ENCODE assay signal across 12 cellular contexts in the genomic region with DNA sequence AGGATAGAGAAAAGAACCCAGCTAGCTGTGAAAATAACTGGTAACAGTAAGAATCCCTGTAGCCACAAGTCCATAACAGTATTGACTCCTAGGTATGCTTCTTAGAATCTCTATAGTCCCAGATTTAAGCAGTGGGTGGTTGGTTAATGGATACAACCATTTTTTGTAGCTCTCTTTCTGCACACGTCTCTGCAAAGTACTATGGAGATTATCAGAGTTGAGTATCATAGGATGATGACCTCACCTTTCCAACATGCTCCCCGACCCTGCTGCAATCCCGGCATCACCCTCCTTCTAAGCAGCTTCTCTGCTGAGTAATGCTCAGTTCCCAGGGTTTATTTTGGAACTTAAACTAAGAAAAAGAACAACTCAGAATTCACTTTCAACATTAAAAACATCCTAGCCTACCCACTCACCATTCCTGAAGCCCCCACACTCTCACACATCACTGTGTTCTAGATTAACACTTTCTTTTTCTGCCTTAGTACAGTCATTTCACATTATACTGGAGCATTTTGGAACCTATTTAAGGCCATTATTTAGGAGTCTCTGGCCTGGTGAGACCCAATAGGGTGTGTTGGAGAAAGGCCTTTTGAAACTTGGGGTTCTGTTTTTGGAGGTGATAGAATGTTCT. TPM values are rescaled to one million over a fixed set of nuclear protein-coding genes. Genes with fewer than 3 reads are reported as not detected.
A peak's percentile ranks its signal among the peaks of the same experiment; 100 is the strongest.
DNase-seq lines count a peak whose midpoint lies in the region; ATAC-seq and TF ChIP-seq lines count a peak whose summit lies in the region.
"Had no signal": no experiment of that assay in that cellular context is flagged by ENCODE, and none has a peak within 500 bp of the region (broad histone marks: within the 10 kb centered on the region; RNA-seq: fewer than 3 reads in every experiment).

No MANE protein-coding gene starts in this region.

- H3K36me3 ChIP-seq in right atrium auricular region = no peaks in the 10 kb centered on the region

- H3K36me3 Mint-ChIP-seq in activated T-helper 17 cell treated with anti-CD3 and anti-CD28 coated beads, Interleukin-2, amount 50 U/mL, for 72 hours (ENCODE audit: low read depth) = peaks cover 23% of the 10 kb centered on the region

- H3K4me1 ChIP-seq in right atrium auricular region = peaks cover 0 to 20% of the 10 kb centered on the region in 2 donors

- H3K27me3 Mint-ChIP-seq in activated T-helper 17 cell treated with anti-CD3 and anti-CD28 coated beads, Interleukin-2, amount 50 U/mL, for 72 hours = no peaks in the 10 kb centered on the region

- no peaks in the 10 kb centered on the region for H3K27me3 ChIP-seq in right atrium auricular region

- peak overlapping the region; percentile 17 for H3K4me3 Mint-ChIP-seq in activated T-helper 17 cell treated with anti-CD3 and anti-CD28 coated beads, Interleukin-2, amount 50 U/mL, for 72 hours
- H3K4me3 Mint-ChIP-seq: activated naive CD4-positive, alpha-beta T cell treated with anti-CD3 and anti-CD28 coated beads, Interleukin-2, amount 10 ng/mL, durations not matched to agents 7 days and 5 days; CD8-positive, alpha-beta T cell had no signal

- intact Hi-C loops in cardiac septum (cut with DNase I) = no loop called here

- no peak for DNase-seq in right atrium auricular region (ENCODE audit: low spot score)
- no peak for DNase-seq in cardiac septum (ENCODE audit: low spot score)
- peak; percentile 96 for DNase-seq in iris pigment epithelial cell (ENCODE audit: low read depth)
- no peak for DNase-seq in NAMALWA (ENCODE audit: low spot score)
- no peak for DNase-seq in effector CD8-positive, alpha-beta T cell (lab: John Stamatoyannopoulos, UW)
- no peak for DNase-seq in NCI-H2029 treated with DMSO at 0.1 percent for 48 hours (lab: John Stamatoyannopoulos, UW)
- DNase-seq: activated naive CD4-positive, alpha-beta T cell treated with anti-CD3 and anti-CD28 coated beads, Interleukin-2, amount 10 ng/mL, durations not matched to agents 7 days and 5 days; CD8-positive, alpha-beta T cell; NCI-H526 treated with DMSO at 0.1 percent for 48 hours; stimulated activated naive CD4-positive, alpha-beta T cell treated with Interleukin-2 at 50 U/mL for 16 hours had no signal

- peaks cover 9% of the 10 kb centered on the region for H3K4me1 Mint-ChIP-seq in activated T-helper 17 cell treated with anti-CD3 and anti-CD28 coated beads, Interleukin-2, amount 50 U/mL, for 72 hours

- ATAC-seq in activated T-helper 17 cell treated with anti-CD3 and anti-CD28 coated beads, Interleukin-2, amount 50 U/mL, for 72 hours (replicated peaks) = no peak
- ATAC-seq in GM18867 (IDR thresholded peaks at IDR 0.05; ENCODE audit: unreplicated experiment) = no peak
- ATAC-seq: CD8-positive, alpha-beta T cell had no signal

- no peak overlapping the region for H3K27ac Mint-ChIP-seq in activated T-helper 17 cell treated with anti-CD3 and anti-CD28 coated beads, Interleukin-2, amount 50 U/mL, for 72 hours
- H3K27ac Mint-ChIP-seq: activated naive CD4-positive, alpha-beta T cell treated with anti-CD3 and anti-CD28 coated beads, Interleukin-2, amount 10 ng/mL, durations not matched to agents 7 days and 5 days; CD8-positive, alpha-beta T cell had no signal

- no peaks in the 10 kb centered on the region for H3K9me3 ChIP-seq in right atrium auricular region

- H3K4me3 ChIP-seq in right atrium auricular region = no peak overlapping the region

- H3K9me3 Mint-ChIP-seq in activated T-helper 17 cell treated with anti-CD3 and anti-CD28 coated beads, Interleukin-2, amount 50 U/mL, for 72 hours = no peaks in the 10 kb centered on the region
- H3K9me3 Mint-ChIP-seq: activated naive CD4-positive, alpha-beta T cell treated with anti-CD3 and anti-CD28 coated beads, Interleukin-2, amount 10 ng/mL, durations not matched to agents 7 days and 5 days; CD8-positive, alpha-beta T cell had no signal

- H3K27ac ChIP-seq in right atrium auricular region = peak overlapping the region; percentile 21 to 36

- no peak for TF ChIP-seq CTCF in right atrium auricular region (IDR thresholded peaks at IDR 0.05)

RNA-seq across cellular contexts. Expression of a gene that starts 2.7 kb away (rescaled TPM):
- total RNA-seq in right atrium auricular region (10 to 100 TPM in 1 of 2 donors, 1 to 10 TPM in 1; 3.5 to 10.9 TPM), cardiac septum (58.7 TPM)
- 1 to 10 TPM; 1.7 to 4.0 TPM for total RNA-seq in activated T-helper 17 cell treated with anti-CD3 and anti-CD28 coated beads, Interleukin-2, amount 50 U/mL, for 72 hours

RNA-seq across cellular contexts. Expression of a gene that starts 3.4 kb away (rescaled TPM):
- total RNA-seq in right atrium auricular region (10 to 100 TPM; 18.2 to 37.5 TPM), cardiac septum (44.2 TPM)
- 100 to 1,000 TPM in 1 of 2 donors, 10 to 100 TPM in 1; 99.7 to 121 TPM for total RNA-seq in activated T-helper 17 cell treated with anti-CD3 and anti-CD28 coated beads, Interleukin-2, amount 50 U/mL, for 72 hours

RNA-seq across cellular contexts. Expression of a gene that starts 7.7 kb away (rescaled TPM):
- total RNA-seq in right atrium auricular region = 10 to 100 TPM; 18.0 to 19.4 TPM
- total RNA-seq in cardiac septum = 11.7 TPM
- 10 to 100 TPM in 1 of 2 donors, 1 to 10 TPM in 1; 5.8 to 11.7 TPM for total RNA-seq in activated T-helper 17 cell treated with anti-CD3 and anti-CD28 coated beads, Interleukin-2, amount 50 U/mL, for 72 hours

RNA-seq across cellular contexts. Expression of a gene that starts 15.3 kb away (rescaled TPM):
- 10 to 100 TPM in 1 of 2 donors, 1 to 10 TPM in 1; 8.8 to 16.2 TPM for total RNA-seq in right atrium auricular region
- total RNA-seq in cardiac septum = 8.9 TPM
- 1 to 10 TPM in 1 of 2 donors, under 1 TPM in 1; 0.71 to 1.2 TPM for total RNA-seq in activated T-helper 17 cell treated with anti-CD3 and anti-CD28 coated beads, Interleukin-2, amount 50 U/mL, for 72 hours

RNA-seq across cellular contexts. Expression of a gene that starts 26.5 kb away (rescaled TPM):
- total RNA-seq in right atrium auricular region = under 1 TPM; 0.22 to 0.24 TPM
- total RNA-seq in cardiac septum = 0.32 TPM
- 1 to 10 TPM; 1.4 to 4.5 TPM for total RNA-seq in activated T-helper 17 cell treated with anti-CD3 and anti-CD28 coated beads, Interleukin-2, amount 50 U/mL, for 72 hours
